ENCODE assay signal across 30 cellular contexts in genomic region chr2:196809260-196809659, GRCh38. TPM values are rescaled to one million over a fixed set of nuclear protein-coding genes. Genes with fewer than 3 reads are reported as not detected.
"Had no signal": no experiment of that assay in that cellular context is flagged by ENCODE, and none has a peak within 500 bp of the region (broad histone marks: within the 10 kb centered on the region; RNA-seq: fewer than 3 reads in every experiment).

C2orf66 (minus strand) TSS chr2:196809355; CDS start chr2:196809336, 19 bp downstream.

- H3K36me3 Mint-ChIP-seq: activated CD4-positive, alpha-beta memory T cell treated with anti-CD3 and anti-CD28 coated beads for 36 hours had no signal

- H3K9me3 Mint-ChIP-seq: activated CD4-positive, alpha-beta memory T cell treated with anti-CD3 and anti-CD28 coated beads for 36 hours; activated T-helper 17 cell treated with anti-CD3 and anti-CD28 coated beads, Interleukin-2, amount 50 U/mL, for 72 hours had no signal

- H3K4me3 Mint-ChIP-seq: activated CD4-positive, alpha-beta memory T cell treated with anti-CD3 and anti-CD28 coated beads for 36 hours; activated CD4-positive, alpha-beta T cell treated with anti-CD3 and anti-CD28 coated beads, Interleukin-2, amount 10 ng/mL, durations not matched to agents 24 days and 14 days; activated naive CD4-positive, alpha-beta T cell treated with anti-CD3 and anti-CD28 coated beads, Interleukin-2, amount 50 U/mL, for 24 hours; activated T-helper 17 cell treated with anti-CD3 and anti-CD28 coated beads, Interleukin-2, amount 50 U/mL, for 72 hours; nephron; T-helper 17 cell had no signal

- H3K4me1 ChIP-seq: gastrocnemius medialis, right lobe of liver, tibial nerve had no signal

- H3K4me1 Mint-ChIP-seq: activated CD4-positive, alpha-beta T cell treated with anti-CD3 and anti-CD28 coated beads, Interleukin-2, amount 10 ng/mL, durations not matched to agents 24 days and 14 days; activated naive CD4-positive, alpha-beta T cell treated with anti-CD3 and anti-CD28 coated beads, Interleukin-2, amount 50 U/mL, for 24 hours; activated T-helper 17 cell treated with anti-CD3 and anti-CD28 coated beads, Interleukin-2, amount 50 U/mL, for 72 hours; nephron had no signal

- H3K79me2 ChIP-seq: hepatocyte had no signal

- DNase-seq: activated CD4-positive, alpha-beta memory T cell treated with anti-CD3 and anti-CD28 coated beads for 36 hours; activated CD4-positive, alpha-beta T cell treated with anti-CD3 and anti-CD28 coated beads, Interleukin-2, amount 10 ng/mL, durations not matched to agents 24 days and 14 days; activated CD4-positive, CD25-positive, alpha-beta regulatory T cell treated with anti-CD3 and anti-CD28 coated beads, Interleukin-2, amount 50 U/mL, for 72 hours; activated CD8-positive, alpha-beta memory T cell treated with anti-CD3 and anti-CD28 coated beads, Interleukin-2, amount 50 U/mL, for 4 hours; activated gamma-delta T cell treated with Interleukin-2 at 50 U/mL for 16 hours; activated T-cell treated with anti-CD3 and anti-CD28 coated beads, Interleukin-2, amount 50 U/mL, for 1 hour; anterior cingulate cortex; effector CD8-positive, alpha-beta T cell; gastrocnemius medialis; glutamatergic neuron; left cardiac atrium; mammary epithelial cell; ovary; right lobe of liver; stimulated activated CD4-positive, alpha-beta T cell treated with anti-CD3 and anti-CD28 coated beads, Interleukin-2, amount 100 ng/mL, for 48 hours; stimulated activated naive CD4-positive, alpha-beta T cell treated with Interleukin-2 at 50 U/mL for 16 hours; T-helper 17 cell; WERI-Rb-1 had no signal

- H3K9me3 ChIP-seq: gastrocnemius medialis, neutrophil, ovary, right lobe of liver had no signal

- ATAC-seq: activated T-helper 17 cell treated with anti-CD3 and anti-CD28 coated beads, Interleukin-2, amount 50 U/mL, for 72 hours; gastrocnemius medialis; left cardiac atrium; right lobe of liver; T-helper 17 cell had no signal

- H2AFZ ChIP-seq: hepatocyte had no signal

- H3K27me3 ChIP-seq: ovary, right lobe of liver, tibial nerve had no signal

- H3K36me3 ChIP-seq: gastrocnemius medialis, neutrophil, ovary, right lobe of liver, tibial nerve, WERI-Rb-1 had no signal

- H3K4me2 ChIP-seq: hepatocyte had no signal

- H3K27ac Mint-ChIP-seq: activated CD4-positive, alpha-beta memory T cell treated with anti-CD3 and anti-CD28 coated beads for 36 hours; activated CD4-positive, alpha-beta T cell treated with anti-CD3 and anti-CD28 coated beads, Interleukin-2, amount 10 ng/mL, durations not matched to agents 24 days and 14 days; activated naive CD4-positive, alpha-beta T cell treated with anti-CD3 and anti-CD28 coated beads, Interleukin-2, amount 50 U/mL, for 24 hours; activated T-helper 17 cell treated with anti-CD3 and anti-CD28 coated beads, Interleukin-2, amount 50 U/mL, for 72 hours; nephron; progenitor cell of endocrine pancreas; T-helper 17 cell had no signal

- H3K4me3 ChIP-seq: gastrocnemius medialis, hepatocyte, ovary, right lobe of liver, tibial nerve had no signal

- H3K27ac ChIP-seq: gastrocnemius medialis, hepatocyte, neutrophil, ovary, right lobe of liver, tibial nerve, WERI-Rb-1 had no signal

RNA-seq across cellular contexts. Expression of gene C2orf66, which starts in this region (rescaled TPM):
- total RNA-seq: activated CD4-positive, alpha-beta memory T cell treated with anti-CD3 and anti-CD28 coated beads for 36 hours; activated CD8-positive, alpha-beta memory T cell treated with anti-CD3 and anti-CD28 coated beads for 36 hours; epithelial cell of proximal tubule; gastrocnemius medialis; liver; mucosa of gallbladder; skeletal muscle tissue; tibial nerve had no signal
- polyA plus RNA-seq: hepatocyte, liver had no signal
